13 cellular contexts compared by ENCODE assay signal in the genomic region with DNA sequence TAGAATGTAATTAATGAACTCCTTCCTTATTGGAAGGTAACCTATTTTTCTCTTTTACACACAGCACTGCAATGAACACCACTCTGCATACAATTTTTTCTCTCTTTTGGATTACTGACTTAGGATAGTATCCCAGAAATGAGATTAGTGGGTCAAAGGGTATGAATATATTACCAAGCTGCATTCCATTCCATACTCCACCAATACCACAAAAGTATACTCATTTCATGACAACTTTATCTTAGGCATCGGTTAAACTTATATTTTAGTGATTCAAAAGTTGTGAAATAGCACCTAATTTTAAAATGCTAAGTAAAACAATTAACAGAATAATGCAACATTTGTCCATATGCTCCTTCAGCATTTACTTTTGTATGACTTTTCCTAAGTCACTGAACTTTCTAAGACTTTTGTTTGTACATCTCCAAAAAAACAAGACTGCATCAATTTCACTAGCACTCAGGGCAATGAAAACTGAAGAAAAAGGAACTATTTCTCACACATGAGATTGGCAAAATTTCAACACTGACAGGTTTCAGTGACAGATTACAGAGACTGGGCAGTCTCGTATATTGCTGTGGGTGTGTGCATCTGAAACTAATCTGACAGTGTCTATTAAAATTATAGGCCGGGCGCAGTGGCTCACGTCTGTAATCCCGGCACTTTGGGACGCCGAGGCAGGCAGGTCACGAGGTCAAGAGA. TPM values are rescaled to one million over a fixed set of nuclear protein-coding genes. Genes with fewer than 3 reads are reported as not detected.
DNase-seq lines count a peak whose midpoint lies in the region; ATAC-seq and TF ChIP-seq lines count a peak whose summit lies in the region.
"Had no signal": no experiment of that assay in that cellular context is flagged by ENCODE, and none has a peak within 500 bp of the region (broad histone marks: within the 10 kb centered on the region; RNA-seq: fewer than 3 reads in every experiment).

No MANE protein-coding gene starts in this region.

- DNase-seq in HFFc6 (peak; percentile 56), RWPE2 (ENCODE audit: low spot score) (no peak), epithelial cell of prostate (ENCODE audit: low read depth, low spot score) (no peak), skeletal muscle cell (ENCODE audit: low read depth) (peak; percentile 39), transverse colon (no peak)
- no peak for DNase-seq in stimulated activated naive B cell treated with anti-CD40 and anti-IgM and Interleukin-4, amounts not matched to agents 10 μg/mL and 1 μg/mL and 100 μg/mL, for 72 hours
- DNase-seq: activated CD4-positive, alpha-beta T cell treated with anti-CD3 and anti-CD28 coated beads for 4 hours; GOT3; NCI-H2029; psoas muscle; upper lobe of left lung had no signal

- no peaks in the 10 kb centered on the region for H3K9me3 ChIP-seq in RWPE2 (ENCODE audit: severe bottlenecking)
- no peaks in the 10 kb centered on the region for H3K9me3 ChIP-seq in transverse colon
- H3K9me3 ChIP-seq: psoas muscle, upper lobe of left lung had no signal

- WGBS in transverse colon (ENCODE audit: low coverage in 1 of 2), 2 donors: 47 to 55% methylated on average over 1 to 9 of the region's 9 CpGs

- H3K36me3 Mint-ChIP-seq in HFFc6 (ENCODE audit: low read depth): peaks cover 7% of the 10 kb centered on the region
- peaks cover 21% of the 10 kb centered on the region in 2 donors for H3K36me3 Mint-ChIP-seq in stimulated activated naive B cell treated with anti-CD40 and anti-IgM and Interleukin-4, amounts not matched to agents 10 μg/mL and 1 μg/mL and 100 μg/mL, for 72 hours

- H3K27me3 Mint-ChIP-seq in HFFc6 (ENCODE audit: insufficient read depth): no peaks in the 10 kb centered on the region
- H3K27me3 Mint-ChIP-seq in stimulated activated naive B cell treated with anti-CD40 and anti-IgM and Interleukin-4, amounts not matched to agents 10 μg/mL and 1 μg/mL and 100 μg/mL, for 72 hours: no peaks in the 10 kb centered on the region
- H3K27me3 Mint-ChIP-seq: activated naive CD4-positive, alpha-beta T cell treated with anti-CD3 and anti-CD28 coated beads, Interleukin-2, amount 50 U/mL, for 24 hours had no signal

- H3K36me3 ChIP-seq in RWPE2 (ENCODE audit: low read depth) (peaks cover 44% of the 10 kb centered on the region), transverse colon (peaks cover 0 to 16% (median 3%) of the 10 kb centered on the region in 4 donors)

- no peak for TF ChIP-seq EP300 in transverse colon (IDR thresholded peaks at IDR 0.05; ENCODE audit: low read depth)

- peak; percentile 65 for ATAC-seq in RWPE2 (ENCODE audit: low read depth)
- ATAC-seq in stimulated activated naive B cell treated with anti-CD40 and anti-IgM and Interleukin-4, amounts not matched to agents 10 μg/mL and 1 μg/mL and 100 μg/mL, for 72 hours (replicated peaks): no peak
- ATAC-seq in GM18873 (IDR thresholded peaks at IDR 0.05; ENCODE audit: low FRiP score, unreplicated experiment): no peak
- ATAC-seq: psoas muscle had no signal

- peaks cover 24% of the 10 kb centered on the region for H3K4me1 ChIP-seq in RWPE2 (ENCODE audit: insufficient read depth, poor library complexity, severe bottlenecking)
- peaks cover 3 to 47% (median 9%) of the 10 kb centered on the region in 4 donors for H3K4me1 ChIP-seq in transverse colon

- no peak for TF ChIP-seq POLR2A in transverse colon (IDR thresholded peaks at IDR 0.05)

- H3K9me3 Mint-ChIP-seq in HFFc6: no peaks in the 10 kb centered on the region
- H3K9me3 Mint-ChIP-seq in stimulated activated naive B cell treated with anti-CD40 and anti-IgM and Interleukin-4, amounts not matched to agents 10 μg/mL and 1 μg/mL and 100 μg/mL, for 72 hours: no peaks in the 10 kb centered on the region
- H3K9me3 Mint-ChIP-seq: activated naive CD4-positive, alpha-beta T cell treated with anti-CD3 and anti-CD28 coated beads, Interleukin-2, amount 50 U/mL, for 24 hours had no signal

- H3K27ac ChIP-seq in RWPE2 (ENCODE audit: poor library complexity, severe bottlenecking): peak overlapping the region; percentile 46
- H3K27ac ChIP-seq in epithelial cell of prostate: peak overlapping the region; percentile 2
- H3K27ac ChIP-seq in transverse colon: no peak overlapping the region
- H3K27ac ChIP-seq: psoas muscle, upper lobe of left lung had no signal

- H3K27me3 ChIP-seq in RWPE2 (ENCODE audit: insufficient read depth, poor library complexity, severe bottlenecking): no peaks in the 10 kb centered on the region
- H3K27me3 ChIP-seq in transverse colon: no peaks in the 10 kb centered on the region
- H3K27me3 ChIP-seq: upper lobe of left lung had no signal

- H3K4me3 ChIP-seq in RWPE2 (ENCODE audit: severe bottlenecking) (no peak overlapping the region), skeletal muscle cell (ENCODE audit: low read depth, low read length) (no peak overlapping the region), transverse colon (no peak overlapping the region)
- H3K4me3 ChIP-seq: psoas muscle, upper lobe of left lung had no signal

- intact Hi-C loops in transverse colon (cut with DNase I; ENCODE audit: low total_unique reads): no loop called here

- H3K27ac Mint-ChIP-seq in HFFc6: peak overlapping the region; percentile 91
- no peak overlapping the region for H3K27ac Mint-ChIP-seq in stimulated activated naive B cell treated with anti-CD40 and anti-IgM and Interleukin-4, amounts not matched to agents 10 μg/mL and 1 μg/mL and 100 μg/mL, for 72 hours
- H3K27ac Mint-ChIP-seq: activated naive CD4-positive, alpha-beta T cell treated with anti-CD3 and anti-CD28 coated beads, Interleukin-2, amount 50 U/mL, for 24 hours had no signal

- H3K4me1 Mint-ChIP-seq in HFFc6 (ENCODE audit: low read depth): peaks cover 35% of the 10 kb centered on the region
- H3K4me1 Mint-ChIP-seq in stimulated activated naive B cell treated with anti-CD40 and anti-IgM and Interleukin-4, amounts not matched to agents 10 μg/mL and 1 μg/mL and 100 μg/mL, for 72 hours: peaks cover 6 to 15% of the 10 kb centered on the region in 2 donors

- peak overlapping the region; percentile 74 for H3K4me3 Mint-ChIP-seq in HFFc6
- no peak overlapping the region for H3K4me3 Mint-ChIP-seq in stimulated activated naive B cell treated with anti-CD40 and anti-IgM and Interleukin-4, amounts not matched to agents 10 μg/mL and 1 μg/mL and 100 μg/mL, for 72 hours
- H3K4me3 Mint-ChIP-seq: activated naive CD4-positive, alpha-beta T cell treated with anti-CD3 and anti-CD28 coated beads, Interleukin-2, amount 50 U/mL, for 24 hours had no signal

- in situ Hi-C loops in transverse colon (cut with MboI; ENCODE audit: low pct_ligation_motif_present in 1 of 4, low pct_unique_long_range_greater_than_20kb in 1 of 4, low sequenced_read_pairs in 3 of 4): no loop called here

- TF ChIP-seq CTCF in HFFc6 (IDR thresholded peaks at IDR 0.05): no peak
- TF ChIP-seq CTCF in RWPE2 (IDR thresholded peaks at IDR 0.05; ENCODE audit: poor library complexity, severe bottlenecking): no peak
- TF ChIP-seq CTCF in transverse colon (IDR thresholded peaks at IDR 0.05): no peak

RNA-seq across cellular contexts. Expression of a gene that starts 32.1 kb away (rescaled TPM):
- 10 to 100 TPM; 36.0 to 46.2 (median 38.4) TPM for total RNA-seq in HFFc6 (2021; fragmentation: NEBNext Ultra II Directional; extraction: Animal tissue kit (Norgen Biotek cat#: 25700))
- total RNA-seq in transverse colon: 100 to 1,000 TPM in 1 of 4 donors, 10 to 100 TPM in 3; 31.8 to 126 (median 56.0) TPM

Comparison
In these comparisons a context has a peak if more than half of its experiments do, and no peak if none do; other contexts are left out.
1. DNase-seq: peak in HFFc6 (single experiment) and skeletal muscle cell (single experiment); none in RWPE2 (single experiment), epithelial cell of prostate (single experiment), stimulated activated naive B cell treated with anti-CD40 and anti-IgM and Interleukin-4, amounts not matched to agents 10 μg/mL and 1 μg/mL and 100 μg/mL, for 72 hours (single experiment) and transverse colon (single experiment).
2. H3K27ac ChIP-seq: peak in RWPE2 (single experiment) and epithelial cell of prostate (single experiment); none in transverse colon (0 of 4).